Comparison of ENCODE assay signal across 9 cellular contexts in genomic region chr17:411416-412120, GRCh38. TPM values are rescaled to one million over a fixed set of nuclear protein-coding genes. Genes with fewer than 3 reads are reported as not detected.
DNase-seq lines count a peak whose midpoint lies in the region; ATAC-seq and TF ChIP-seq lines count a peak whose summit lies in the region.
"Had no signal": no experiment of that assay in that cellular context is flagged by ENCODE, and none has a peak within 500 bp of the region (broad histone marks: within the 10 kb centered on the region; RNA-seq: fewer than 3 reads in every experiment).

No MANE protein-coding gene starts in this region.

- TF ChIP-seq POLR2A in IMR-90 (IDR thresholded peaks at IDR 0.05; ENCODE audit: low read depth, low read length), result no peak
- TF ChIP-seq POLR2A in body of pancreas (IDR thresholded peaks at IDR 0.05), result no peak

- peaks cover 0 to 12% of the 10 kb centered on the region in 2 experiments; a peak in 3 of 4 replicates for H3K79me1 ChIP-seq in IMR-90 (ENCODE audit: low read depth in 1 of 2, low read length in 2 of 2)

- H2AK9ac ChIP-seq in IMR-90 (replicated peaks; ENCODE audit: low read depth, low read length, poor library complexity), result no peak overlapping the region

- peak overlapping the region; percentile 87 for H3K27ac ChIP-seq in CD4-positive, CD25-positive, alpha-beta regulatory T cell (ENCODE audit: insufficient read depth, low read length, poor library complexity, severe bottlenecking)
- H3K27ac ChIP-seq in IMR-90 (ENCODE audit: insufficient read depth, low read length) (no peak overlapping the region), body of pancreas (peak overlapping the region in 1 of 4 donors; percentile 2)

- DNase-seq in CD4-positive, CD25-positive, alpha-beta regulatory T cell, result no peak
- DNase-seq in IMR-90 (no peak), naive B cell (no peak), body of pancreas (no peak), ecto neural progenitor cell (ENCODE audit: low spot score) (no peak), A172 (ENCODE audit: low spot score) (no peak)
- DNase-seq: NCI-H1048 had no signal

- no peak overlapping the region for H2BK20ac ChIP-seq in IMR-90 (ENCODE audit: low read depth, low read length)

- no peak overlapping the region for H3K4me3 ChIP-seq in CD4-positive, CD25-positive, alpha-beta regulatory T cell (ENCODE audit: low read depth, low read length)
- H3K4me3 ChIP-seq in IMR-90 (ENCODE audit: insufficient read depth, low read depth, low read length), result no peak overlapping the region
- no peak overlapping the region for H3K4me3 ChIP-seq in body of pancreas

- H2BK5ac ChIP-seq in IMR-90 (ENCODE audit: low read depth, low read length, poor library complexity, severe bottlenecking), result peak overlapping the region; percentile 39

- peaks cover 68% of the 10 kb centered on the region for H3K4me1 ChIP-seq in CD4-positive, CD25-positive, alpha-beta regulatory T cell (ENCODE audit: control insufficient read depth, insufficient read depth, low read length, poor library complexity, severe bottlenecking)
- H3K4me1 ChIP-seq in IMR-90 (ENCODE audit: control insufficient read depth, insufficient read depth, low read length), result peaks cover 4% of the 10 kb centered on the region
- H3K4me1 ChIP-seq in body of pancreas, result peaks cover 24% of the 10 kb centered on the region

- no peak overlapping the region for H3K14ac ChIP-seq in IMR-90 (replicated peaks; ENCODE audit: low read depth, low read length)

- POLR2A ChIA-PET in IMR-90 (lab: Charles Lee; ENCODE audit: unreplicated experiment), result interaction anchor here (0.6 to 1.0 kb wide), 2 partner anchors 257 to 289 kb away, joined by 3 to 5 read pairs; no protein-coding TSS in a partner anchor

- intact Hi-C loops in IMR-90 (cut with micrococcal nuclease) (loop anchor here (1.0 to 5.0 kb wide), 3 partner anchors 289 to 586 kb away; partner anchors contain the start of gene TIMM22), body of pancreas (cut with DNase I) (no loop called here)

- H3K36me3 Mint-ChIP-seq in CD4-positive, CD25-positive, alpha-beta regulatory T cell, result peaks cover 9% of the 10 kb centered on the region
- peaks cover 8% of the 10 kb centered on the region for H3K36me3 Mint-ChIP-seq in brain
- H3K36me3 Mint-ChIP-seq in naive B cell, result peaks cover 0 to 7% of the 10 kb centered on the region in 2 donors

- H2BK120ac ChIP-seq in IMR-90 (ENCODE audit: low read depth, low read length), result no peak overlapping the region

- no peaks in the 10 kb centered on the region for H3K27me3 ChIP-seq in CD4-positive, CD25-positive, alpha-beta regulatory T cell (ENCODE audit: control insufficient read depth, insufficient read depth, low read length)
- no peaks in the 10 kb centered on the region for H3K27me3 ChIP-seq in IMR-90 (ENCODE audit: control insufficient read depth, insufficient read depth, low read length)
- H3K27me3 ChIP-seq in body of pancreas, result no peaks in the 10 kb centered on the region

- no peak overlapping the region for H3K9ac ChIP-seq in IMR-90 (ENCODE audit: low read depth, low read length)

- no peaks in the 10 kb centered on the region for H3K9me1 ChIP-seq in IMR-90 (ENCODE audit: insufficient read depth, low read length)

- H3K36me3 ChIP-seq in CD4-positive, CD25-positive, alpha-beta regulatory T cell (ENCODE audit: control insufficient read depth, insufficient read depth, low read length), result no peaks in the 10 kb centered on the region
- no peaks in the 10 kb centered on the region; the same call in 1 of the 2 replicates for H3K36me3 ChIP-seq in IMR-90 (ENCODE audit: control insufficient read depth, insufficient read depth, low read length)
- no peaks in the 10 kb centered on the region for H3K36me3 ChIP-seq in body of pancreas (replicated peaks in 1 of 2; ENCODE audit: insufficient read depth in 1 of 2, low read depth in 2 of 2)

- CTCF ChIA-PET in IMR-90 (lab: Yijun Ruan, JAX), result interaction anchor here (0.6 to 3.2 kb wide), 16 partner anchors 9 to 585 kb away, joined by 3 to 34 read pairs (median 4); partner anchors contain the start of gene TIMM22

- H3K56ac ChIP-seq in IMR-90 (ENCODE audit: extremely low read depth, insufficient read depth, low read length), result no peak overlapping the region

- no peaks in the 10 kb centered on the region for H4K20me1 ChIP-seq in IMR-90 (ENCODE audit: insufficient read depth, low read length)

- H3K4me3 Mint-ChIP-seq in CD4-positive, CD25-positive, alpha-beta regulatory T cell, result peak overlapping the region; percentile 93 to 98 (median 96)
- peak overlapping the region; percentile 88 to 95 (median 93) for H3K4me3 Mint-ChIP-seq in brain
- H3K4me3 Mint-ChIP-seq in naive B cell, result peak overlapping the region; percentile 76 to 94 (median 90)

- peaks cover 15% of the 10 kb centered on the region for H3K27me3 Mint-ChIP-seq in CD4-positive, CD25-positive, alpha-beta regulatory T cell
- H3K27me3 Mint-ChIP-seq in brain, result peaks cover 7% of the 10 kb centered on the region
- peaks cover 2 to 42% (median 41%) of the 10 kb centered on the region in 3 donors for H3K27me3 Mint-ChIP-seq in naive B cell

- H4K8ac ChIP-seq in IMR-90 (ENCODE audit: low read depth in 2 of 2, low read length in 2 of 2), result no peak overlapping the region

- dilution Hi-C loops in IMR-90 (cut with HindIII; ENCODE audit: low sequenced_read_pairs, unreplicated experiment), result no loop called here

- peak overlapping the region; percentile 59; the same call in 1 of the 2 replicates for H2AK5ac ChIP-seq in IMR-90 (ENCODE audit: low read depth, low read length)

- H3K4me1 Mint-ChIP-seq in CD4-positive, CD25-positive, alpha-beta regulatory T cell, result peaks cover 38 to 79% (median 63%) of the 10 kb centered on the region in 4 donors
- H3K4me1 Mint-ChIP-seq in brain (peaks cover 37% of the 10 kb centered on the region), naive B cell (peaks cover 33 to 50% (median 35%) of the 10 kb centered on the region in 3 donors)

- peaks cover 0 to 2% (median 0%) of the 10 kb centered on the region in 7 donors for H3K9me3 Mint-ChIP-seq in CD4-positive, CD25-positive, alpha-beta regulatory T cell
- H3K9me3 Mint-ChIP-seq in brain (peaks cover 0 to 12% (median 4%) of the 10 kb centered on the region in 5 experiments), naive B cell (peaks cover 0 to 11% (median 5%) of the 10 kb centered on the region in 7 donors)

- H2BK15ac ChIP-seq in IMR-90 (ENCODE audit: low read depth, low read length), result no peak overlapping the region

- 93% methylated on average over 11 of the region's 13 CpGs; no CpG with 5 or more reads in 1 of the 2 experiments for WGBS in IMR-90 (ENCODE audit: extremely low coverage in 2 of 2, insufficient read length in 1 of 2), 2 experiments
- 63 to 72% methylated on average over 13 of the region's 13 CpGs for WGBS in body of pancreas, 2 donors

- no peaks in the 10 kb centered on the region for H3K9me3 ChIP-seq in CD4-positive, CD25-positive, alpha-beta regulatory T cell (ENCODE audit: control insufficient read depth in 2 of 2, low read length in 2 of 2)
- no peaks in the 10 kb centered on the region for H3K9me3 ChIP-seq in IMR-90 (ENCODE audit: control insufficient read depth, insufficient read depth, low read length)
- H3K9me3 ChIP-seq in body of pancreas, result no peaks in the 10 kb centered on the region

- H3K18ac ChIP-seq in IMR-90 (ENCODE audit: low read depth, low read length), result no peak overlapping the region

- H4K91ac ChIP-seq in IMR-90 (ENCODE audit: insufficient read depth, low read depth, low read length), result no peak overlapping the region; the same call in 1 of the 2 replicates

- TF ChIP-seq RAD21 in IMR-90 (IDR thresholded peaks at IDR 0.05; ENCODE audit: low read length), result no peak

- H3K4me2 ChIP-seq in IMR-90 (ENCODE audit: low read depth, low read length), result peak overlapping the region; percentile 93; the same call in 1 of the 2 replicates

- H3K4ac ChIP-seq in IMR-90 (ENCODE audit: low read depth, low read length), result no peak overlapping the region

- peak overlapping the region in 2 of 3 donors; percentile 97 for H3K27ac Mint-ChIP-seq in CD4-positive, CD25-positive, alpha-beta regulatory T cell
- H3K27ac Mint-ChIP-seq in brain, result peak overlapping the region in 4 of 5 experiments; percentile 86 to 98 (median 92)
- H3K27ac Mint-ChIP-seq in naive B cell, result peak overlapping the region in 5 of 6 donors; percentile 21 to 97 (median 31)

- H2AFZ ChIP-seq in IMR-90 (replicated peaks; ENCODE audit: low read length, poor library complexity), result peak overlapping the region; percentile 52

- in situ Hi-C loops in IMR-90 (cut with MboI; ENCODE audit: low sequenced_read_pairs), result no loop called here

- TF ChIP-seq CTCF in IMR-90 (conservative IDR thresholded peaks at IDR 0.05; ENCODE audit: low read depth, low read length) (no peak), brain (conservative IDR thresholded peaks at IDR 0.05) (no peak), body of pancreas (IDR thresholded peaks at IDR 0.05) (no peak)

- no peak overlapping the region for H4K5ac ChIP-seq in IMR-90 (ENCODE audit: low read depth, low read length)

- H3K23ac ChIP-seq in IMR-90 (ENCODE audit: low read depth, low read length), result no peak overlapping the region

- BruUV-seq in IMR-90 (replicated peaks; lab: Mats Ljungman, UMichigan), result no TSS peak

- no peak for ATAC-seq in CD4-positive, CD25-positive, alpha-beta regulatory T cell (ENCODE audit: low read depth in 2 of 2)
- ATAC-seq in IMR-90 (ENCODE audit: low read depth) (no peak), naive B cell (ENCODE audit: low read depth in 2 of 2) (no peak), body of pancreas (no peak), HG02571 (IDR thresholded peaks at IDR 0.05; ENCODE audit: unreplicated experiment) (no peak)

RNA-seq across cellular contexts. Expression of gene RFLNB, which starts 34.2 kb away (rescaled TPM):
- total RNA-seq in CD4-positive, CD25-positive, alpha-beta regulatory T cell, result 33.9 TPM
- 10 to 100 TPM; 11.9 to 21.6 (median 15.0) TPM for polyA plus RNA-seq in CD4-positive, CD25-positive, alpha-beta regulatory T cell
- total RNA-seq in IMR-90 (2012; rRNA removed), result 35.7 and 48.6 TPM in 2 replicates
- polyA plus RNA-seq in IMR-90 (2012; rRNA removed), result 21.3 and 24.1 TPM in 2 replicates
- 11.5 and 17.4 TPM in 2 replicates for polyA plus RNA-seq in IMR-90 (2012; cell fraction: cytosol; rRNA removed)
- 8.3 and 9.7 TPM in 2 replicates for polyA plus RNA-seq in IMR-90 (2012; cell fraction: nucleus; rRNA removed; ENCODE audit: low replicate concordance)
- polyA plus RNA-seq in brain (ENCODE audit: insufficient read depth, low read depth, low replicate concordance), result 4.5 TPM
- under 1 TPM in 5 of 6 donors, not detected in 1; 0.12 to 0.41 (median 0.36) TPM for polyA plus RNA-seq in naive B cell (ENCODE audit: low read depth in 6 of 6)
- 1 to 10 TPM; 4.4 to 5.9 TPM for total RNA-seq in body of pancreas
- 89.1 and 96.9 TPM in 2 replicates for total RNA-seq in A172 (2014; rRNA removed; shearing (Covaris generic))

RNA-seq across cellular contexts. Expression of gene RPH3AL, which starts 59.0 kb away (rescaled TPM):
- 5.6 TPM for total RNA-seq in CD4-positive, CD25-positive, alpha-beta regulatory T cell
- 1 to 10 TPM in 2 of 4 donors, under 1 TPM in 2; 0.65 to 4.8 (median 1.9) TPM for polyA plus RNA-seq in CD4-positive, CD25-positive, alpha-beta regulatory T cell
- total RNA-seq in IMR-90 (2012; rRNA removed) (0.83 and 1.8 TPM in 2 replicates), body of pancreas (10 to 100 TPM; 77.1 to 89.5 TPM)
- polyA plus RNA-seq in IMR-90 (2012; rRNA removed) (1.5 and 2.5 TPM in 2 replicates), brain (ENCODE audit: insufficient read depth, low read depth, low replicate concordance) (2.7 TPM), naive B cell (ENCODE audit: low read depth in 6 of 6) (10 to 100 TPM in 2 of 6 donors, 1 to 10 TPM in 3, not detected in 1; 1.3 to 13.2 (median 2.9) TPM)
- 2.3 and 3.8 TPM in 2 replicates for polyA plus RNA-seq in IMR-90 (2012; cell fraction: cytosol; rRNA removed)
- 2.1 and 2.9 TPM in 2 replicates for polyA plus RNA-seq in IMR-90 (2012; cell fraction: nucleus; rRNA removed; ENCODE audit: low replicate concordance)
- 3.9 and 6.6 TPM in 2 replicates for total RNA-seq in A172 (2014; rRNA removed; shearing (Covaris generic))

Comparison
In these comparisons a context has a peak if more than half of its experiments do, and no peak if none do; other contexts are left out.
1. H3K27ac Mint-ChIP-seq: peak in every context shown above with its lines; median percentile 97 in CD4-positive, CD25-positive, alpha-beta regulatory T cell; 92 in brain; 31 in naive B cell.
2. RNA of gene RPH3AL, which starts 59.0 kb away (total RNA-seq): 77.1 to 89.5 TPM in body of pancreas; 5.6 TPM in CD4-positive, CD25-positive, alpha-beta regulatory T cell (single experiment), 3.9 to 6.6 TPM in A172 and 0.83 to 1.8 TPM in IMR-90; every median in the first group is over 10 times any median in the second.
3. Peak in every context shown above with its lines, with median percentiles within 50 percentile points of each other: H3K4me3 Mint-ChIP-seq.